In genomic region chr5:80470631-80471030, GRCh38 we compare ENCODE assay signal across 2 cellular contexts. TPM values are rescaled to one million over a fixed set of nuclear protein-coding genes. Genes with fewer than 3 reads are reported as not detected.
"Had no signal": no experiment of that assay in that cellular context is flagged by ENCODE, and none has a peak within 500 bp of the region (broad histone marks: within the 10 kb centered on the region; RNA-seq: fewer than 3 reads in every experiment).

No MANE protein-coding gene starts in this region.

RNA-seq across cellular contexts. Expression of gene FAM151B, which starts 17.3 kb away (rescaled TPM):
- total RNA-seq: activated CD8-positive, alpha-beta T cell treated with anti-CD3 and anti-CD28 coated beads, Interleukin-2, amount 10 ng/mL, durations not matched to agents 7 days and 5 days; T-helper 1 cell treated with Interleukin-12 subunit alpha and Interleukin-12 subunit beta and Interleukin-4 antibody, amounts not matched to agents 30 ng/mL and 1 ng/mL, for 36 hours had no signal
